ENCODE assay signal across 8 cellular contexts in the genomic region with DNA sequence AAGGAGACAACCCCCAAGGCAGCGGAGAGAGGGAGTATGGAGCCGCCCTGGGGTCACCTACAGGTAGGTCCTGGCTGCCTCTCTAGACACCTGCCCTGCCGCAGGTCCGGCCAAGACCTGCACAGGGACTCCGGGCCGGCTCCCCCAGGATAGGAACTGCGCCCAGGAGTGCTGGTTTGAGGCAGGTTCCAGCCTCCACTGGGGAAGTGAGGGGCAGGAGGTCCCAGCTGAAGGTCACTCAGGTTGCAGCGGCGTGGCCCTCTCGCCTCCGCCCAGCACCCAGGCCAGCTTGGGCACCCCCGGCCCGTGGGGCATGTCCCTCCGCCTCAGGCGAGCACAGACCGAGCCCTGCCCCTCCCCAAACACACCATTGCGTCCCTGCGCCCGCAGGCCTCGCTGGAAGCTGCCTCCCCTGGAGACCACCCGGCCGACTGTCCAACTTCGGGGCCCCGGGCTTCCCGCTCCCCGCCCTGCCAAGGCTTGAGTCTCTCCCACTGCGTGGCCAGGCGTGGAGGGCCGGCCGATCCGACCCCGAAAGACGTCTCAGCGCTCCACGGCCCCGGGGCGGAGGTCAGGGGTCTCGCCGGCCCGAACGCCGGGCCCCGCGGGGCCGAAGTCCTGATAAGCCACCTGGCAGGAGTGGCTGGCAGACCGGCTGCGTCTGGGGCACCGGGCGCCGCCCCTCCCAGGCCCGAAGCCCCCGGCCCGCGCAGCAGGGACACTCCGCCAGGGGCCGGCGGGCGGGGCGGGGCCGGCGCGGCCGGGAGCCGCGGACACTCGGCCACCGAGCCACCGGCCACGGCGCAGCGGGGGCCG. TPM values are rescaled to one million over a fixed set of nuclear protein-coding genes. Genes with fewer than 3 reads are reported as not detected.
DNase-seq lines count a peak whose midpoint lies in the region; TF ChIP-seq lines count a peak whose summit lies in the region.

No MANE protein-coding gene starts in this region.

- peak overlapping the region; percentile 98 for H3K27ac ChIP-seq in prostate gland

- 29% methylated on average over 37 of the region's 72 CpGs for whole genome bisulfite sequencing in prostate gland

- no peaks in the 10 kb centered on the region for H3K9me3 ChIP-seq in prostate gland

- H3K4me3 Mint-ChIP-seq in T-helper 1 cell treated with Interleukin-12 subunit alpha and Interleukin-12 subunit beta and Interleukin-4 antibody, amounts not matched to agents 30 μg/mL and 1 μg/mL, for 36 hours: peak overlapping the region; percentile 81
- H3K4me3 Mint-ChIP-seq in glutamatergic neuron (ENCODE audit: unreplicated experiment): peak overlapping the region; percentile 82

- peaks cover 5% of the 10 kb centered on the region for H3K4me1 ChIP-seq in prostate gland (replicated peaks)

- no peaks in the 10 kb centered on the region for H3K9me3 Mint-ChIP-seq in T-helper 1 cell treated with Interleukin-12 subunit alpha and Interleukin-12 subunit beta and Interleukin-4 antibody, amounts not matched to agents 30 μg/mL and 1 μg/mL, for 36 hours
- peaks cover 22% of the 10 kb centered on the region for H3K9me3 Mint-ChIP-seq in glutamatergic neuron (ENCODE audit: unreplicated experiment)

- peaks cover 21% of the 10 kb centered on the region for H3K4me1 Mint-ChIP-seq in T-helper 1 cell treated with Interleukin-12 subunit alpha and Interleukin-12 subunit beta and Interleukin-4 antibody, amounts not matched to agents 30 μg/mL and 1 μg/mL, for 36 hours (ENCODE audit: low read depth)
- H3K4me1 Mint-ChIP-seq in glutamatergic neuron (ENCODE audit: low read depth, unreplicated experiment): peaks cover 3% of the 10 kb centered on the region

- TF ChIP-seq CTCF in glutamatergic neuron (IDR thresholded peaks at IDR 0.05; ENCODE audit: partially characterized antibody, unreplicated experiment) (no peak), prostate gland (IDR thresholded peaks at IDR 0.05) (no peak)

- H3K36me3 Mint-ChIP-seq in T-helper 1 cell treated with Interleukin-12 subunit alpha and Interleukin-12 subunit beta and Interleukin-4 antibody, amounts not matched to agents 30 μg/mL and 1 μg/mL, for 36 hours (ENCODE audit: low read depth): peaks cover 8% of the 10 kb centered on the region
- no peaks in the 10 kb centered on the region for H3K36me3 Mint-ChIP-seq in glutamatergic neuron (ENCODE audit: unreplicated experiment)

- H3K27me3 Mint-ChIP-seq in T-helper 1 cell treated with Interleukin-12 subunit alpha and Interleukin-12 subunit beta and Interleukin-4 antibody, amounts not matched to agents 30 μg/mL and 1 μg/mL, for 36 hours (ENCODE audit: low read depth): peaks cover 9% of the 10 kb centered on the region
- H3K27me3 Mint-ChIP-seq in glutamatergic neuron (ENCODE audit: unreplicated experiment): peaks cover 19% of the 10 kb centered on the region

- H3K27ac Mint-ChIP-seq in T-helper 1 cell treated with Interleukin-12 subunit alpha and Interleukin-12 subunit beta and Interleukin-4 antibody, amounts not matched to agents 30 μg/mL and 1 μg/mL, for 36 hours: peak overlapping the region; percentile 81
- peak overlapping the region; percentile 86 for H3K27ac Mint-ChIP-seq in glutamatergic neuron (ENCODE audit: unreplicated experiment)

- peak overlapping the region; percentile 76 to 81 for H3K4me3 ChIP-seq in prostate gland

- DNase-seq in NCI-H2227 (lab: John Stamatoyannopoulos, UW; ENCODE audit: unreplicated experiment) (peak; percentile 41), NCI-H2227 treated with DMSO at 0.1 percent for 48 hours (lab: John Stamatoyannopoulos, UW) (no peak), glutamatergic neuron (no peak), prostate gland (ENCODE audit: low spot score) (no peak), SIG-M5 treated with dmso at 0.1 percent for 504 hours (lab: John Stamatoyannopoulos, UW; ENCODE audit: unreplicated experiment) (no peak), SKM-1 (lab: John Stamatoyannopoulos, UW; ENCODE audit: unreplicated experiment) (no peak), hypothalamus (lab: John Stamatoyannopoulos, UW) (no peak)

- no peaks in the 10 kb centered on the region for H3K27me3 ChIP-seq in prostate gland (replicated peaks; ENCODE audit: insufficient read depth)

- intact Hi-C loops in prostate gland (cut with DNase I): no loop called here

- TF ChIP-seq POLR2A in prostate gland (IDR thresholded peaks at IDR 0.05): no peak

- H3K36me3 ChIP-seq in prostate gland: no peaks in the 10 kb centered on the region

RNA-seq across cellular contexts. Expression of a gene that starts 1.4 kb away (rescaled TPM):
- total RNA-seq in glutamatergic neuron (ENCODE audit: unreplicated experiment) (143 TPM), prostate gland (100 to 1,000 TPM in 1 of 2 donors, 10 to 100 TPM in 1; 46.2 to 114 TPM)

RNA-seq across cellular contexts. Expression of a gene that starts 32.2 kb away (rescaled TPM):
- total RNA-seq in glutamatergic neuron (ENCODE audit: unreplicated experiment): 111 TPM
- total RNA-seq in prostate gland: 10 to 100 TPM; 55.9 to 70.4 TPM
